Comparison of ENCODE assay signal across 33 cellular contexts in the genomic region with DNA sequence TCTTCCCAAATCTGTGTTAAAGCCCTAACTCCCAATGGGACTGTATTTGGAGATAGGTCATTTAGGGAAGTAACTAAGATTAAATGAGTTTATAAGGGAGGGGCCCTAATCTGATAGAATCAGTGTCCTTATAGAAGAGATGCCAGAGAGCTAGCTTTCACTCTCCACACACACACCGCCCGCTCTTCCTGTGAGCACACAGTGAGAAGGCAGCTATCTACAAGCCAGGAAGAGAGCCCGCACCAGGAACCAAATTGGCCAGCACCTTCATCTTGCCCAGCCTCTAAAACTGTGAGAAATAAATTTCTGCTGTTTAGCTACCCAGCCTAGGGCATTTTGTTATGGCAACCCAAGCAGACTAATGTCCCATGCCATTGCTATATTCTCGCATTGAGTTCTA.
"Had no signal": no experiment of that assay in that cellular context is flagged by ENCODE, and none has a peak within 500 bp of the region (broad histone marks: within the 10 kb centered on the region; RNA-seq: fewer than 3 reads in every experiment).

No MANE protein-coding gene starts in this region.

- H3K36me3 ChIP-seq: ascending aorta, breast epithelium, cardiac muscle cell, colonic mucosa, esophagus squamous epithelium, gastroesophageal sphincter, heart right ventricle had no signal

- DNase-seq: activated CD4-positive, alpha-beta memory T cell treated with anti-CD3 and anti-CD28 coated beads for 36 hours; activated CD4-positive, alpha-beta T cell treated with anti-CD3 and anti-CD28 coated beads for 36 hours; activated CD4-positive, alpha-beta T cell treated with anti-CD3 and anti-CD28 coated beads, Interleukin-2, amount 10 ng/mL, durations not matched to agents 24 days and 14 days; activated CD4-positive, CD25-positive, alpha-beta regulatory T cell; activated CD4-positive, CD25-positive, alpha-beta regulatory T cell treated with anti-CD3 and anti-CD28 coated beads, Interleukin-2, amount 50 U/mL, for 72 hours; activated CD8-positive, alpha-beta memory T cell treated with anti-CD3 and anti-CD28 coated beads, Interleukin-2, amount 10 ng/mL, durations not matched to agents 7 days and 5 days; activated CD8-positive, alpha-beta memory T cell treated with anti-CD3 and anti-CD28 coated beads, Interleukin-2, amount 50 U/mL, for 48 hours; activated CD8-positive, alpha-beta T cell treated with anti-CD3 and anti-CD28 coated beads, Interleukin-2, amount 10 ng/mL, durations not matched to agents 7 days and 5 days; activated gamma-delta T cell; activated naive CD4-positive, alpha-beta T cell; activated naive CD4-positive, alpha-beta T cell treated with anti-CD3 and anti-CD28 coated beads, Interleukin-2, amount 10 ng/mL, durations not matched to agents 7 days and 5 days; activated naive CD8-positive, alpha-beta T cell treated with anti-CD3 and anti-CD28 coated beads, Interleukin-2, amount 10 ng/mL, durations not matched to agents 7 days and 5 days; activated T-cell treated with anti-CD3 and anti-CD28 coated beads for 4 hours; activated T-cell treated with anti-CD3 and anti-CD28 coated beads, Interleukin-2, amount 50 U/mL, for 24 hours; activated T-cell treated with anti-CD3 and anti-CD28 coated beads, Interleukin-2, amount 50 U/mL, for 72 hours; central memory CD4-positive, alpha-beta T cell; cerebellar nuclear complex; colonic mucosa; effector CD8-positive, alpha-beta T cell; esophagus squamous epithelium; foreskin melanocyte; heart right ventricle; T-helper 1 cell; T-helper 17 cell; T1000 had no signal

- H3K27ac ChIP-seq: ascending aorta, breast epithelium, cardiac muscle cell, colonic mucosa, epithelial cell of prostate, esophagus squamous epithelium, gastroesophageal sphincter, heart right ventricle had no signal

- H3K9me3 ChIP-seq: ascending aorta, colonic mucosa, gastroesophageal sphincter had no signal

- ATAC-seq: activated CD4-positive, alpha-beta T cell treated with anti-CD3 and anti-CD28 coated beads for 36 hours; activated CD8-positive, alpha-beta memory T cell treated with anti-CD3 and anti-CD28 coated beads, Interleukin-2, amount 10 ng/mL, durations not matched to agents 7 days and 5 days; activated CD8-positive, alpha-beta T cell treated with anti-CD3 and anti-CD28 coated beads, Interleukin-2, amount 10 ng/mL, durations not matched to agents 7 days and 5 days; activated naive CD4-positive, alpha-beta T cell treated with anti-CD3 and anti-CD28 coated beads, Interleukin-2, amount 50 U/mL, for 72 hours; activated T-cell treated with anti-CD3 and anti-CD28 coated beads, Interleukin-2, amount 50 U/mL, for 72 hours; gastroesophageal sphincter; heart right ventricle; T-helper 17 cell had no signal

- H3K4me1 ChIP-seq: ascending aorta, breast epithelium, colonic mucosa, gastroesophageal sphincter had no signal

- H3K4me3 ChIP-seq: ascending aorta, breast epithelium, cardiac muscle cell, colonic mucosa, esophagus squamous epithelium, gastroesophageal sphincter, heart right ventricle had no signal

- FAIRE-seq: endometrium, endothelial cell of umbilical vein had no signal

- H3K27me3 ChIP-seq: ascending aorta, breast epithelium, colonic mucosa, esophagus squamous epithelium, gastroesophageal sphincter, heart right ventricle had no signal
